In the genomic region with DNA sequence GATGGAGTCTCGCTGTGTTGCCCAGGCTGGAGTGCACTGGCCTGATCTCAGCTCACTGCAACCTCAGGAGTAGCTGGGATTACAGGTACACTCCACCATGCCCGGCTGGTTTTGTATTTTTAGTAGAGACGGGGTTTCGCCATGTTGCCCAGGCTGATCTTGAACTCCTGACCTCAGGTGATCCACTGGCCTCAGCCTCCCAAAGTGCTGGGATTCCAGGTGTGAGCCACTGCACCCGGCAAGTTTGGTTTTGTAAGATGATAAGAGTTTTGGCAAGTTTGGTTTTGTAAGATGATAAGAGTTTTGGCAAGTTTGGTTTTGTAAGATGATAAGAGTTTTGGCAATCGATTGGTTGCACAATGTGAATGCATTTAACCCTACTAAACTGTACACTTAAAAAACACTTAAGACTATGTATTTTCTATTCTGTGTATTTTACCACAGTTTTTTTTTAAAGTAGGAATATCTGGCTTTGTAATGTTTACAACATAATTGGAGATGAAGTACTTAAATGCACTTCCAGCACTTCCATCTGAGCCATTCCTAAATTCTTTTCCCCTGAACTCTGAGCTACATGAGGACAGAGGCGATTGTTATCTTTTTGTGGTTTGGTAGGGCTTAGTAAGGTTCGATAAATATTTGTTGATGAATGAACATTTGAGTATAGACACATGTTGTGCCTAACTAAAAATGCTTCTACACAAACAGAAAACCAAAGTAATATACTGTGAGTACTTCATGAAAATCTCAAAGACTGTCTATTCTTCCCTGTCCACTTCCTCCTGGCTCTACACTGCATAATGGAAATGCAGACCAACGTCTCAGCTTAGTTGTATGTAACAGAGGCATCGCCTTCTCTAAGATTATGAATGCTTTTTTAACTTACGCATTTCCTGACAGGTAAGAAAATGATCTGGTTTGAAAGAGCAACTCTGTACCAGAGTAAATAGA, we compare ENCODE assay signal across 18 cellular contexts. TPM values are rescaled to one million over a fixed set of nuclear protein-coding genes. Genes with fewer than 3 reads are reported as not detected.
DNase-seq lines count a peak whose midpoint lies in the region; ATAC-seq, FAIRE-seq and TF ChIP-seq lines count a peak whose summit lies in the region.
"Had no signal": no experiment of that assay in that cellular context is flagged by ENCODE, and none has a peak within 500 bp of the region (broad histone marks: within the 10 kb centered on the region; RNA-seq: fewer than 3 reads in every experiment).

No MANE protein-coding gene starts in this region.

- H3K4me2 ChIP-seq in IMR-90 (ENCODE audit: low read depth, low read length), result no peak overlapping the region
- no peak overlapping the region for H3K4me2 ChIP-seq in K562 (ENCODE audit: insufficient read depth, low read length)

- H2BK5ac ChIP-seq in IMR-90 (ENCODE audit: low read depth, low read length, poor library complexity, severe bottlenecking), result no peak overlapping the region

- H4K91ac ChIP-seq in IMR-90 (ENCODE audit: insufficient read depth, low read depth, low read length), result no peak overlapping the region

- H4K5ac ChIP-seq in IMR-90 (ENCODE audit: low read depth, low read length), result no peak overlapping the region

- no CpG with 5 or more reads among the region's 11 CpGs for WGBS in IMR-90 (ENCODE audit: extremely low coverage in 2 of 2, insufficient read length in 1 of 2), 2 experiments
- WGBS in K562 (ENCODE audit: insufficient coverage, low coverage, missing lambda C conversion rate), result 56% methylated on average over 10 of the region's 11 CpGs

- in situ Hi-C loops in IMR-90 (cut with MboI; ENCODE audit: low sequenced_read_pairs) (no loop called here), K562 (cut with MboI) (no loop called here)

- H3K27ac ChIP-seq in IMR-90 (ENCODE audit: insufficient read depth, low read length) (peak overlapping the region; percentile 37; the same call in 1 of the 2 replicates), K562 (ENCODE audit: extremely low read depth, low read depth, low read length) (no peak overlapping the region)
- H3K27ac ChIP-seq: SK-N-MC had no signal

- TF ChIP-seq RAD21 in IMR-90 (IDR thresholded peaks at IDR 0.05; ENCODE audit: low read length) (no peak), K562 (CRISPR knock-in tag; conservative IDR thresholded peaks at IDR 0.05 in 1 of 2, IDR thresholded peaks at IDR 0.05 in 1 of 2) (no peak)

- no peak overlapping the region for H2AFZ ChIP-seq in IMR-90 (replicated peaks; ENCODE audit: low read length, poor library complexity)
- no peak overlapping the region for H2AFZ ChIP-seq in K562 (ENCODE audit: low read depth, low read length)

- no peaks in the 10 kb centered on the region for H3K79me1 ChIP-seq in IMR-90 (ENCODE audit: low read depth in 1 of 2, low read length in 2 of 2)

- ATAC-seq in IMR-90 (ENCODE audit: low read depth), result peak; percentile 84
- no peak for ATAC-seq in K562
- ATAC-seq: HCT116 had no signal

- dilution Hi-C loops in IMR-90 (cut with HindIII; ENCODE audit: low sequenced_read_pairs, unreplicated experiment), result no loop called here

- no peak overlapping the region for H3K4ac ChIP-seq in IMR-90 (ENCODE audit: low read depth, low read length)

- TF ChIP-seq CTCF in IMR-90 (conservative IDR thresholded peaks at IDR 0.05; ENCODE audit: low read depth, low read length), result no peak
- TF ChIP-seq CTCF in K562 (IDR thresholded peaks at IDR 0.05 in 2 of 3, conservative IDR thresholded peaks at IDR 0.05 in 1 of 3; ENCODE audit: insufficient read depth in 2 of 3, low read depth in 1 of 3, low read length in 3 of 3), result no peak
- no peak for TF ChIP-seq CTCF in Caco-2 (IDR thresholded peaks at IDR 0.05; ENCODE audit: insufficient read depth in 1 of 2, low read depth in 1 of 2, low read length in 1 of 2, severe bottlenecking in 1 of 2, unreplicated experiment in 1 of 2)

- H3K36me3 ChIP-seq in IMR-90 (ENCODE audit: control insufficient read depth, insufficient read depth, low read length) (0 out of 2 replicates have a peak, but pooled peaks cover 1% of the 10 kb centered on the region), K562 (ENCODE audit: control insufficient read depth, insufficient read depth, low read length) (peaks cover 19% of the 10 kb centered on the region), Caco-2 (ENCODE audit: control insufficient read depth, insufficient read depth, low read length) (no peaks in the 10 kb centered on the region)

- CTCF ChIA-PET in IMR-90 (lab: Yijun Ruan, JAX) (interaction anchor here (0.6 to 1.0 kb wide), 2 partner anchors 13 to 16 kb away, joined by 3 to 6 read pairs; no protein-coding TSS in a partner anchor), K562 (lab: Yijun Ruan, JAX; ENCODE audit: low intra/inter-chr PET ratio) (no interaction called here), Caco-2 (lab: Charles Lee) (no interaction called here)

- H3K27me3 Mint-ChIP-seq in Caco-2 (ENCODE audit: insufficient read depth, unreplicated experiment), result no peaks in the 10 kb centered on the region

- H3K27ac Mint-ChIP-seq in Caco-2 (ENCODE audit: unreplicated experiment), result no peak overlapping the region

- H3K56ac ChIP-seq in IMR-90 (ENCODE audit: extremely low read depth, insufficient read depth, low read length), result no peak overlapping the region

- no peak overlapping the region for H3K18ac ChIP-seq in IMR-90 (ENCODE audit: low read depth, low read length)

- BruUV-seq in IMR-90 (replicated peaks; lab: Mats Ljungman, UMichigan), result no TSS peak
- no TSS peak for BruUV-seq in K562 (replicated peaks; lab: Mats Ljungman, UMichigan)
- no TSS peak for BruUV-seq in Caco-2 (replicated peaks; lab: Mats Ljungman, UMichigan)

- H3K9ac ChIP-seq in IMR-90 (ENCODE audit: low read depth, low read length) (no peak overlapping the region), K562 (ENCODE audit: insufficient read depth in 1 of 2, low read depth in 2 of 2, low read length in 2 of 2) (no peak overlapping the region)

- no peak overlapping the region for H3K14ac ChIP-seq in IMR-90 (replicated peaks; ENCODE audit: low read depth, low read length)

- no peak overlapping the region for H2AK9ac ChIP-seq in IMR-90 (replicated peaks; ENCODE audit: low read depth, low read length, poor library complexity)

- peaks cover 1% of the 10 kb centered on the region; the same call in 1 of the 2 replicates for H3K4me1 ChIP-seq in IMR-90 (ENCODE audit: control insufficient read depth, insufficient read depth, low read length)
- peaks cover 0 to 4% of the 10 kb centered on the region in 2 experiments; a peak in 2 of 5 replicates for H3K4me1 ChIP-seq in K562 (replicated peaks in 1 of 2; ENCODE audit: control insufficient read depth in 2 of 2, insufficient read depth in 2 of 2, low read length in 2 of 2)
- H3K4me1 ChIP-seq in Caco-2, result no peaks in the 10 kb centered on the region

- H3K9me3 ChIP-seq in IMR-90 (ENCODE audit: control insufficient read depth, insufficient read depth, low read length) (no peaks in the 10 kb centered on the region), K562 (replicated peaks; ENCODE audit: control insufficient read depth, insufficient read depth, low read depth, low read length) (no peaks in the 10 kb centered on the region), Caco-2 (no peaks in the 10 kb centered on the region)

- no peak for TF ChIP-seq EP300 in K562 (IDR thresholded peaks at IDR 0.05; ENCODE audit: low read length)

- H3K4me3 Mint-ChIP-seq in Caco-2 (ENCODE audit: unreplicated experiment), result no peak overlapping the region

- H3K9me3 Mint-ChIP-seq in Caco-2 (ENCODE audit: unreplicated experiment), result no peaks in the 10 kb centered on the region

- H4K8ac ChIP-seq in IMR-90 (ENCODE audit: low read depth in 2 of 2, low read length in 2 of 2), result no peak overlapping the region

- H2BK15ac ChIP-seq in IMR-90 (ENCODE audit: low read depth, low read length), result no peak overlapping the region

- H3K27me3 ChIP-seq in IMR-90 (ENCODE audit: control insufficient read depth, insufficient read depth, low read length) (no peaks in the 10 kb centered on the region), K562 (ENCODE audit: control insufficient read depth in 2 of 2, insufficient read depth in 2 of 2, low read length in 2 of 2) (no peaks in the 10 kb centered on the region), Caco-2 (replicated peaks; ENCODE audit: control insufficient read depth, insufficient read depth, low read length) (no peaks in the 10 kb centered on the region)

- H3K79me2 ChIP-seq in K562 (ENCODE audit: control insufficient read depth, insufficient read depth, low read length), result no peaks in the 10 kb centered on the region

- H3K23ac ChIP-seq in IMR-90 (ENCODE audit: low read depth, low read length), result no peak overlapping the region

- no peaks in the 10 kb centered on the region for H3K9me1 ChIP-seq in IMR-90 (ENCODE audit: insufficient read depth, low read length)
- H3K9me1 ChIP-seq in K562 (ENCODE audit: control insufficient read depth, insufficient read depth, low read length), result no peaks in the 10 kb centered on the region

- TF ChIP-seq POLR2A in IMR-90 (IDR thresholded peaks at IDR 0.05; ENCODE audit: low read depth, low read length), result no peak
- no peak for TF ChIP-seq POLR2A in K562 (conservative IDR thresholded peaks at IDR 0.05)

- no peak overlapping the region for H3K4me3 ChIP-seq in IMR-90 (ENCODE audit: insufficient read depth, low read depth, low read length)
- no peak overlapping the region for H3K4me3 ChIP-seq in K562
- no peak overlapping the region for H3K4me3 ChIP-seq in Caco-2 (ENCODE audit: low read depth, low read length)
- H3K4me3 ChIP-seq: SK-N-MC had no signal

- no peak overlapping the region for H2BK120ac ChIP-seq in IMR-90 (ENCODE audit: low read depth, low read length)

- POLR2A ChIA-PET in IMR-90 (lab: Charles Lee; ENCODE audit: unreplicated experiment), result interaction anchor here (0.7 to 0.9 kb wide), 2 partner anchors 11 to 12 kb away, joined by 3 read pairs; no protein-coding TSS in a partner anchor
- POLR2A ChIA-PET in K562 (lab: Yijun Ruan, JAX), result interaction anchor here (0.7 to 1.2 kb wide), 3 partner anchors 8 to 46 kb away, joined by 3 read pairs; no protein-coding TSS in a partner anchor
- POLR2A ChIA-PET in Caco-2 (lab: Charles Lee), result interaction anchor here (0.6 kb wide), 1 partner anchor 91 kb away, joined by 7 read pairs; no protein-coding TSS in a partner anchor

- no peak overlapping the region for H2AK5ac ChIP-seq in IMR-90 (ENCODE audit: low read depth, low read length)

- H4K20me1 ChIP-seq in IMR-90 (ENCODE audit: insufficient read depth, low read length) (no peaks in the 10 kb centered on the region), K562 (replicated peaks; ENCODE audit: control insufficient read depth, insufficient read depth, low read length) (no peaks in the 10 kb centered on the region)

- intact Hi-C loops in IMR-90 (cut with micrococcal nuclease) (no loop called here), K562 (cut with micrococcal nuclease) (no loop called here), Caco-2 (cut with micrococcal nuclease; ENCODE audit: unreplicated experiment) (no loop called here)

- peaks cover 32% of the 10 kb centered on the region for H3K36me3 Mint-ChIP-seq in Caco-2 (ENCODE audit: insufficient read depth, unreplicated experiment)

- FAIRE-seq in K562 (lab: Jason Lieb, UNC), result no peak
- FAIRE-seq: endometrium, GM12892 had no signal

- peak; percentile 22 for DNase-seq in CD1c-positive myeloid dendritic cell (ENCODE audit: extremely low spot score)
- DNase-seq in IMR-90, result peak; percentile 59
- no peak for DNase-seq in K562 (ENCODE audit: extremely low read depth in 1 of 4, low spot score in 3 of 4)
- DNase-seq in mesenteric fat pad (ENCODE audit: low spot score), result peak; percentile 41
- no peak for DNase-seq in activated gamma-delta T cell (lab: John Stamatoyannopoulos, UW)
- DNase-seq in COR-L47 (lab: John Stamatoyannopoulos, UW), result no peak
- no peak for DNase-seq in NCI-H1092 (lab: John Stamatoyannopoulos, UW)
- DNase-seq in Caco-2, result no peak
- DNase-seq: activated CD4-positive, alpha-beta T cell treated with anti-CD3 and anti-CD28 coated beads, Interleukin-2, amount 50 U/mL, for 1 hour; aorta; Karpas-422; NCI-H2081 treated with DMSO at 0.1 percent for 48 hours; NK-92 treated with Interleukin-12 subunit alpha and Interleukin-12 subunit beta, amount 100 ng/mL, for 24 hours had no signal

- no peak overlapping the region for H2BK20ac ChIP-seq in IMR-90 (ENCODE audit: low read depth, low read length)

- no peaks in the 10 kb centered on the region for H3K4me1 Mint-ChIP-seq in Caco-2 (ENCODE audit: low read depth, unreplicated experiment)

RNA-seq across cellular contexts. Expression of a gene that starts 18.8 kb away (rescaled TPM):
- 14.9 and 19.7 TPM in 2 replicates for total RNA-seq in IMR-90 (2012; rRNA removed)
- polyA plus RNA-seq in IMR-90 (2012; rRNA removed), result 5.5 and 6.3 TPM in 2 replicates
- 4.0 and 4.8 TPM in 2 replicates for polyA plus RNA-seq in IMR-90 (2012; cell fraction: cytosol; rRNA removed)
- polyA plus RNA-seq in IMR-90 (2012; cell fraction: nucleus; rRNA removed; ENCODE audit: low replicate concordance), result 1.9 and 4.4 TPM in 2 replicates
- total RNA-seq in K562 (2011; cell fraction: chromatin; rRNA removed; ENCODE audit: low replicate concordance), result 30.3 and 41.4 TPM in 2 replicates
- total RNA-seq in K562 (2011; cell fraction: nucleolus; rRNA removed), result 13.7 and 15.3 TPM in 2 replicates
- total RNA-seq in K562 (2011; cell fraction: nucleoplasm; rRNA removed), result 20.1 and 33.5 TPM in 2 replicates
- 12.6 and 13.9 TPM in 2 replicates for total RNA-seq in K562 (2014; rRNA removed)
- 19.4 and 20.4 TPM in 2 replicates for total RNA-seq in K562 (2014; rRNA removed; fragmentation: Illumina TruSeq; extraction: Trizol)
- total RNA-seq in K562 (2015; rRNA removed; fragmentation: Illumina TruSeq; extraction: Trizol), result 14.8 and 17.4 TPM in 2 replicates
- total RNA-seq in K562 (2021), result 14.7 and 18.2 TPM in 2 replicates
- 9.8 and 17.6 TPM in 2 replicates for polyA plus RNA-seq in K562 (2011; rRNA removed)
- polyA plus RNA-seq in K562 (2011; cell fraction: cytosol; rRNA removed), result 5.4 and 6.3 TPM in 2 replicates
- 3.5 and 8.0 TPM in 2 replicates for polyA plus RNA-seq in K562 (2011; cell fraction: nucleus; rRNA removed)
- polyA plus RNA-seq in K562 (2012), result 12.3 and 12.9 TPM in 2 replicates
- 16.1 and 18.9 TPM in 2 replicates for polyA plus RNA-seq in K562 (2014; fragmentation: Illumina TruSeq; extraction: Trizol)
- 10 to 100 TPM in 1 of 2 experiments, 1 to 10 TPM in 1; 6.8 to 14.8 TPM for polyA plus RNA-seq in K562 (2014; fragmentation: Nextera tagmentation; extraction: Ambion mirVana)
- 9.2 and 10.0 TPM in 2 replicates for polyA plus RNA-seq in K562 (2014; rRNA removed)
- polyA minus RNA-seq in K562 (2011; rRNA and poly(A)+ RNA removed), result 14.1 and 22.8 TPM in 2 replicates
- polyA minus RNA-seq in K562 (2011; cell fraction: cytosol; rRNA and poly(A)+ RNA removed), result 8.0 and 10.1 TPM in 2 replicates
- polyA minus RNA-seq in K562 (2011; cell fraction: nucleus; rRNA and poly(A)+ RNA removed), result 5.3 and 9.6 TPM in 2 replicates
- 280 TPM for total RNA-seq in mesenteric fat pad
- 56.8 and 63.0 TPM in 2 replicates for total RNA-seq in Caco-2 (2022)

RNA-seq across cellular contexts. Expression of a gene that starts 56.8 kb away (rescaled TPM):
- total RNA-seq in IMR-90 (2012; rRNA removed) (under 0.01 and 0.18 TPM in 2 replicates), K562 (2014; rRNA removed) (not detected in 2 replicates), K562 (2014; rRNA removed; fragmentation: Illumina TruSeq; extraction: Trizol) (not detected in 2 replicates), K562 (2015; rRNA removed; fragmentation: Illumina TruSeq; extraction: Trizol) (not detected in 2 replicates), K562 (2021) (not detected in 2 replicates), mesenteric fat pad (not detected), Caco-2 (2022) (0.14 TPM in 1 of 2 replicates, not detected in the other)
- polyA plus RNA-seq in IMR-90 (2012; rRNA removed) (0.07 and 0.19 TPM in 2 replicates), K562 (2011; rRNA removed) (not detected in 2 replicates), K562 (2014; fragmentation: Illumina TruSeq; extraction: Trizol) (not detected in 2 replicates), K562 (2014; fragmentation: Nextera tagmentation; extraction: Ambion mirVana) (not detected), K562 (2014; rRNA removed) (not detected in 2 replicates)
- polyA plus RNA-seq in IMR-90 (2012; cell fraction: cytosol; rRNA removed), result 0.05 and 0.08 TPM in 2 replicates
- polyA plus RNA-seq in IMR-90 (2012; cell fraction: nucleus; rRNA removed; ENCODE audit: low replicate concordance), result 0.07 and 0.10 TPM in 2 replicates
- not detected in 2 replicates for total RNA-seq in K562 (2011; cell fraction: chromatin; rRNA removed; ENCODE audit: low replicate concordance)
- not detected in 2 replicates for total RNA-seq in K562 (2011; cell fraction: nucleolus; rRNA removed)
- total RNA-seq in K562 (2011; cell fraction: nucleoplasm; rRNA removed), result not detected in 2 replicates
- 0.04 TPM in 1 of 2 replicates, not detected in the other for polyA plus RNA-seq in K562 (2011; cell fraction: cytosol; rRNA removed)
- polyA plus RNA-seq in K562 (2011; cell fraction: nucleus; rRNA removed), result not detected in 2 replicates
- 0.15 and 0.17 TPM in 2 replicates for polyA plus RNA-seq in K562 (2012)
- polyA minus RNA-seq in K562 (2011; rRNA and poly(A)+ RNA removed), result not detected in 2 replicates
- not detected in 2 replicates for polyA minus RNA-seq in K562 (2011; cell fraction: cytosol; rRNA and poly(A)+ RNA removed)
- not detected in 2 replicates for polyA minus RNA-seq in K562 (2011; cell fraction: nucleus; rRNA and poly(A)+ RNA removed)
- total RNA-seq: pulmonary artery endothelial cell had no signal

Comparison
In these comparisons a context has a peak if more than half of its experiments do, and no peak if none do; other contexts are left out.
1. DNase-seq: peak in CD1c-positive myeloid dendritic cell (single experiment), IMR-90 (single experiment) and mesenteric fat pad (single experiment); none in K562 (0 of 4), activated gamma-delta T cell (single experiment), COR-L47 (single experiment), NCI-H1092 (single experiment) and Caco-2 (0 of 2).